12 cellular contexts compared by ENCODE assay signal in the genomic region with DNA sequence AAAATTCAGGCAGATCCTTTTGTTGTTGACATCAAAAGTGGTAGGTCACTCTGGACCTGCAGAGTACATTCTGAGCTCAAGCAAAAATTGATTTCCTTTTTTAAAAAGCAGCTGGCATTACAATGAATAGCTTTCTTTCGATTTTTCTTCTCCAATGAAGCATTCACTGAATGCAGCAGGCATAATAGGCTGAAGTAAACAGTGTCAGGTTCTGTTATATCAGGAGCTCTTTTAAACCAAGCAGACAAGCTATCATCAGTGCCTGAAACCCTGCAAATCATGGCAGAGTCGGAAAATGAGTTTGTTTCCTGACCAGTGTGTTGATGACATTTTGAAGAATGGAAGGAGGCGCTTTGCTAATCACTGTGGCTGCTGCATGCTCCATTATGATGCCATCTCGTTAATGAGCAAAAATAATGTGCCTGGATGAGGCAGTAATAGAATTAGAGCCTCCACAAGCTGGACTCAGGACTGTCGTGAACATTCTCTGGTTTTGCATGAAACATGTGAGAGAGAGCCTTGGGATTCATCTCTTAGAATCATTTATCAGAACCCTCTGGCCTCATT.
DNase-seq lines count a peak whose midpoint lies in the region; FAIRE-seq and TF ChIP-seq lines count a peak whose summit lies in the region.
"Had no signal": no experiment of that assay in that cellular context is flagged by ENCODE, and none has a peak within 500 bp of the region (broad histone marks: within the 10 kb centered on the region; RNA-seq: fewer than 3 reads in every experiment).

No MANE protein-coding gene starts in this region.

- H3K4me3 Mint-ChIP-seq in neural crest cell (peak overlapping the region; percentile 65), Calu3 (ENCODE audit: low read depth, unreplicated experiment) (no peak overlapping the region)
- H3K4me3 Mint-ChIP-seq: activated naive CD8-positive, alpha-beta T cell treated with anti-CD3 and anti-CD28 coated beads, Interleukin-2, amount 10 ng/mL, durations not matched to agents 7 days and 5 days had no signal

- BruUV-seq in OCI-LY7 (replicated peaks; lab: Mats Ljungman, UMichigan) (no TSS peak), Calu3 (replicated peaks; lab: Mats Ljungman, UMichigan) (no TSS peak)

- H3K4me1 Mint-ChIP-seq in neural crest cell: peaks cover 82% of the 10 kb centered on the region
- H3K4me1 Mint-ChIP-seq in Calu3 (ENCODE audit: low read depth, unreplicated experiment): no peaks in the 10 kb centered on the region
- H3K4me1 Mint-ChIP-seq: activated naive CD8-positive, alpha-beta T cell treated with anti-CD3 and anti-CD28 coated beads, Interleukin-2, amount 10 ng/mL, durations not matched to agents 7 days and 5 days had no signal

- peak overlapping the region; percentile 83 for H2AFZ ChIP-seq in OCI-LY7 (ENCODE audit: low read length)

- no peak overlapping the region for H3K27ac ChIP-seq in OCI-LY7 (ENCODE audit: low read depth, low read length, poor library complexity, severe bottlenecking)

- peaks cover 8% of the 10 kb centered on the region; the same call in 1 of the 2 replicates for H3K36me3 ChIP-seq in OCI-LY7 (ENCODE audit: insufficient read depth, low read length)

- H3K27ac Mint-ChIP-seq in neural crest cell (ENCODE audit: unreplicated experiment) (peak overlapping the region; percentile 86), Calu3 (ENCODE audit: unreplicated experiment) (no peak overlapping the region)
- H3K27ac Mint-ChIP-seq: activated naive CD8-positive, alpha-beta T cell treated with anti-CD3 and anti-CD28 coated beads, Interleukin-2, amount 10 ng/mL, durations not matched to agents 7 days and 5 days had no signal

- no peaks in the 10 kb centered on the region for H3K9me3 Mint-ChIP-seq in neural crest cell
- peaks cover 12% of the 10 kb centered on the region for H3K9me3 Mint-ChIP-seq in Calu3 (ENCODE audit: low read depth, unreplicated experiment)
- H3K9me3 Mint-ChIP-seq: activated naive CD8-positive, alpha-beta T cell treated with anti-CD3 and anti-CD28 coated beads, Interleukin-2, amount 10 ng/mL, durations not matched to agents 7 days and 5 days had no signal

- intact Hi-C loops in OCI-LY7 (cut with micrococcal nuclease; ENCODE audit: unreplicated experiment): no loop called here
- intact Hi-C loops in Calu3 (cut with micrococcal nuclease; ENCODE audit: unreplicated experiment): no loop called here

- no peaks in the 10 kb centered on the region for H3K79me2 ChIP-seq in OCI-LY7 (ENCODE audit: insufficient read depth, low read depth, low read length)

- TF ChIP-seq CTCF in OCI-LY7 (conservative IDR thresholded peaks at IDR 0.05; ENCODE audit: low read length) (no peak), neural crest cell (conservative IDR thresholded peaks at IDR 0.05) (no peak), D721Med (IDR thresholded peaks at IDR 0.05; ENCODE audit: insufficient read depth, missing control alignments) (no peak), GM13976 (IDR thresholded peaks at IDR 0.05; ENCODE audit: borderline replicate concordance, control extremely low read depth, extremely low read depth, insufficient read depth, missing control alignments) (no peak), Calu3 (IDR thresholded peaks at IDR 0.05; ENCODE audit: unreplicated experiment) (no peak)

- CTCF ChIA-PET in OCI-LY7 (lab: Charles Lee; ENCODE audit: unreplicated experiment) (interaction anchor here (1.2 kb wide), 1 partner anchor 12 kb away, joined by 3 read pairs; no protein-coding TSS in a partner anchor), Calu3 (lab: Charles Lee) (no interaction called here)

- H3K36me3 Mint-ChIP-seq in neural crest cell (ENCODE audit: low read depth) (peaks cover 5% of the 10 kb centered on the region), Calu3 (ENCODE audit: insufficient read depth, unreplicated experiment) (no peaks in the 10 kb centered on the region)
- H3K36me3 Mint-ChIP-seq: activated naive CD8-positive, alpha-beta T cell treated with anti-CD3 and anti-CD28 coated beads, Interleukin-2, amount 10 ng/mL, durations not matched to agents 7 days and 5 days had no signal

- peak overlapping the region; percentile 23 for H3K4me2 ChIP-seq in OCI-LY7 (ENCODE audit: low read length)

- H3K27me3 Mint-ChIP-seq in neural crest cell (ENCODE audit: low read depth): no peaks in the 10 kb centered on the region
- H3K27me3 Mint-ChIP-seq in Calu3 (ENCODE audit: unreplicated experiment): no peaks in the 10 kb centered on the region
- H3K27me3 Mint-ChIP-seq: activated naive CD8-positive, alpha-beta T cell treated with anti-CD3 and anti-CD28 coated beads, Interleukin-2, amount 10 ng/mL, durations not matched to agents 7 days and 5 days had no signal

- in situ Hi-C loops in GM13976 (cut with MboI; ENCODE audit: low sequenced_read_pairs, unreplicated experiment): no loop called here

- no peaks in the 10 kb centered on the region for H4K20me1 ChIP-seq in OCI-LY7 (ENCODE audit: insufficient read depth, low read length)

- POLR2A ChIA-PET in OCI-LY7 (lab: Charles Lee): interaction anchor here (0.7 to 2.1 kb wide), 5 partner anchors 9 to 976 kb away, joined by 3 to 4 read pairs (median 4); no protein-coding TSS in a partner anchor

- H3K4me3 ChIP-seq in OCI-LY7 (ENCODE audit: low read depth, low read length, poor library complexity, severe bottlenecking): peak overlapping the region; percentile 10

- FAIRE-seq in D721Med (lab: Jason Lieb, UNC): no peak

- H3K9me2 ChIP-seq in OCI-LY7 (ENCODE audit: insufficient read depth, low read length): no peaks in the 10 kb centered on the region

- H3K4me1 ChIP-seq in OCI-LY7 (ENCODE audit: insufficient read depth, low read length, poor library complexity, severe bottlenecking): peaks cover 17% of the 10 kb centered on the region

- DNase-seq in DMS79 treated with DMSO at 0.1 percent for 48 hours (lab: John Stamatoyannopoulos, UW) (peak; percentile 38), NCI-H187 treated with DMSO at 0.1 percent for 48 hours (lab: John Stamatoyannopoulos, UW) (peak; percentile 45), OCI-LY7 (ENCODE audit: low spot score) (peak; percentile 21), neural crest cell (ENCODE audit: low read depth, low spot score) (no peak), D721Med (ENCODE audit: insufficient read length, low spot score) (no peak), GM13976 (ENCODE audit: low spot score) (no peak), Calu3 (no peak)
- DNase-seq: activated CD4-positive, alpha-beta T cell treated with anti-CD3 and anti-CD28 coated beads for 1 hour; activated naive CD8-positive, alpha-beta T cell treated with anti-CD3 and anti-CD28 coated beads, Interleukin-2, amount 10 ng/mL, durations not matched to agents 7 days and 5 days; central memory CD4-positive, alpha-beta T cell; EL; NCI-H524 had no signal

- peaks cover 35% of the 10 kb centered on the region; the same call in 1 of the 2 replicates for H3K9me3 ChIP-seq in OCI-LY7 (ENCODE audit: low read length)

Comparison
In these comparisons a context has a peak if more than half of its experiments do, and no peak if none do; other contexts are left out.
1. DNase-seq: peak in DMS79 treated with DMSO at 0.1 percent for 48 hours (single experiment), NCI-H187 treated with DMSO at 0.1 percent for 48 hours (single experiment) and OCI-LY7 (single experiment); none in neural crest cell (single experiment), D721Med (single experiment), GM13976 (single experiment) and Calu3 (single experiment).